1 cellular context compared by ENCODE assay signal in genomic region chr2:126778561-126779285, GRCh38.
TF ChIP-seq lines count a peak whose summit lies in the region.

No MANE protein-coding gene starts in this region.

TF ChIP-seq in GM23338, 12 proteins besides CTCF, POLR2A, EP300 and RAD21 (continued from another document):
- TF ChIP-seq ETS1 (IDR thresholded peaks at IDR 0.05) (no peak), ZNF331 (CRISPR knock-in tag; IDR thresholded peaks at IDR 0.05; ENCODE audit: low read depth) (no peak), CREB1 (CRISPR knock-in tag; IDR thresholded peaks at IDR 0.05; ENCODE audit: low read depth) (no peak)
